ENCODE assay signal across 9 cellular contexts in the genomic region with DNA sequence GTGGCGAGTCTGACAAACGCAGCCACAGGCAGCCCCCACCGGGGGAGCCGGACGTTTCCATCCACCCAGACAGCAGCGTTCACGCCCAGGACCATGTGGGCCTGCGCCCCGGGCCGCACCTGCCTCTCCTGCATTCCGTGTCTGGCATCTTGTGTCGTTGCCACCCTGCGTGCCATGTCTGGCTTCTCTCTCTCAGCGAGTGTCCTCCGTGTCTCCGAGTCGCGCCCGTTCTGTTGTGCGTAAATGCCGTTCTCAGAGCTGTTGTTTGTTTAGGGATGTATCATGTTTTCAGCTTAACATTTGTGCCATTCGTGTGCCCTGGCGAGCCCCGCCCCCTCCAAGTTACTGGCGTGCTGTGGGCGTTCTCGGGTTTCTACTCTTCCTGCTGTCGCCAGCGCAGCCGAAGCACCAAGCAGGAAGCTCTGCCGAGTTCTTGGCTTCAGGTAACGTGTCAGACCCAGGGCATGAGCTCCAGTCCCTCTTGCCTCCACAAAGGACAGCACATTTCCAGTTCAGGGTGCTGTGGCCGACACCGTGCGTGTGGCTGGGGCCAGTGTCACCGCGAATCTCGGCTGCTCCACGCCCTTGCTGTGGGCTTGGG. TPM values are rescaled to one million over a fixed set of nuclear protein-coding genes. Genes with fewer than 3 reads are reported as not detected.
DNase-seq lines count a peak whose midpoint lies in the region; ATAC-seq and TF ChIP-seq lines count a peak whose summit lies in the region.
"Had no signal": no experiment of that assay in that cellular context is flagged by ENCODE, and none has a peak within 500 bp of the region (broad histone marks: within the 10 kb centered on the region; RNA-seq: fewer than 3 reads in every experiment).

No MANE protein-coding gene starts in this region.

- DNase-seq in DMS79 treated with DMSO at 0.1 percent for 48 hours (lab: John Stamatoyannopoulos, UW) (peak; percentile 49), NCI-H2107 (lab: John Stamatoyannopoulos, UW) (peak; percentile 69), posterior vena cava (ENCODE audit: low spot score) (peak; percentile 67), osteocyte (ENCODE audit: extremely low spot score, unreplicated experiment) (no peak), SKM-1 (lab: John Stamatoyannopoulos, UW; ENCODE audit: unreplicated experiment) (no peak)
- peak; percentile 35 for DNase-seq in activated T-cell treated with anti-CD3 and anti-CD28 coated beads, Interleukin-2, amount 50 U/mL, for 4 hours
- DNase-seq: NCI-H1694 had no signal

- peaks cover 33% of the 10 kb centered on the region for H3K4me1 Mint-ChIP-seq in activated T-cell treated with anti-CD3 and anti-CD28 coated beads, Interleukin-2, amount 50 U/mL, for 4 hours (ENCODE audit: low read depth)
- H3K4me1 Mint-ChIP-seq in osteocyte (ENCODE audit: unreplicated experiment) = no peaks in the 10 kb centered on the region

- no peak overlapping the region for H3K27ac Mint-ChIP-seq in osteocyte (ENCODE audit: unreplicated experiment)

- intact Hi-C loops in posterior vena cava (cut with DNase I) = loop anchor here in 1 of 2 donors (1.0 kb wide), 1 partner anchor 37 kb away; no protein-coding TSS in a partner anchor

- peaks cover 2% of the 10 kb centered on the region for H3K27me3 Mint-ChIP-seq in activated T-cell treated with anti-CD3 and anti-CD28 coated beads, Interleukin-2, amount 50 U/mL, for 4 hours (ENCODE audit: low read depth)
- peaks cover 43% of the 10 kb centered on the region for H3K27me3 Mint-ChIP-seq in osteocyte (ENCODE audit: unreplicated experiment)

- TF ChIP-seq CTCF in osteocyte (IDR thresholded peaks at IDR 0.05) = no peak

- no peaks in the 10 kb centered on the region for H3K9me3 Mint-ChIP-seq in activated T-cell treated with anti-CD3 and anti-CD28 coated beads, Interleukin-2, amount 50 U/mL, for 4 hours
- no peaks in the 10 kb centered on the region for H3K9me3 Mint-ChIP-seq in osteocyte (ENCODE audit: unreplicated experiment)

- H3K4me3 Mint-ChIP-seq in activated T-cell treated with anti-CD3 and anti-CD28 coated beads, Interleukin-2, amount 50 U/mL, for 4 hours = peak overlapping the region; percentile 74
- H3K4me3 Mint-ChIP-seq in osteocyte (ENCODE audit: unreplicated experiment) = no peak overlapping the region

- peak; percentile 45 to 68 for ATAC-seq in activated T-cell treated with anti-CD3 and anti-CD28 coated beads, Interleukin-2, amount 50 U/mL, for 4 hours
- ATAC-seq in GM21717 (IDR thresholded peaks at IDR 0.05; ENCODE audit: unreplicated experiment) = no peak
- no peak for ATAC-seq in GM21360 (IDR thresholded peaks at IDR 0.05; ENCODE audit: unreplicated experiment)

- H3K36me3 Mint-ChIP-seq in activated T-cell treated with anti-CD3 and anti-CD28 coated beads, Interleukin-2, amount 50 U/mL, for 4 hours (ENCODE audit: insufficient read depth) = no peaks in the 10 kb centered on the region
- no peaks in the 10 kb centered on the region for H3K36me3 Mint-ChIP-seq in osteocyte (ENCODE audit: unreplicated experiment)

RNA-seq across cellular contexts. Expression of gene NOC4L, which starts 34.6 kb away (rescaled TPM):
- total RNA-seq in activated T-cell treated with anti-CD3 and anti-CD28 coated beads, Interleukin-2, amount 50 U/mL, for 4 hours = 10 to 100 TPM; 85.3 to 92.5 (median 89.0) TPM
- total RNA-seq in posterior vena cava (10 to 100 TPM; 11.2 to 13.6 TPM), osteocyte (21.4 and 22.0 TPM in 2 replicates)

RNA-seq across cellular contexts. Expression of gene DDX51, which starts 34.8 kb away (rescaled TPM):
- total RNA-seq in activated T-cell treated with anti-CD3 and anti-CD28 coated beads, Interleukin-2, amount 50 U/mL, for 4 hours = 10 to 100 TPM; 71.4 to 83.5 (median 72.8) TPM
- total RNA-seq in posterior vena cava (10 to 100 TPM in 1 of 2 donors, 1 to 10 TPM in 1; 9.7 to 10.2 TPM), osteocyte (17.7 and 19.3 TPM in 2 replicates)

Comparison
In these comparisons a context has a peak if more than half of its experiments do, and no peak if none do; other contexts are left out.
1. DNase-seq: peak in DMS79 treated with DMSO at 0.1 percent for 48 hours (single experiment), NCI-H2107 (single experiment), activated T-cell treated with anti-CD3 and anti-CD28 coated beads, Interleukin-2, amount 50 U/mL, for 4 hours (single experiment) and posterior vena cava (single experiment); none in osteocyte (single experiment) and SKM-1 (single experiment).
2. ATAC-seq: peak in activated T-cell treated with anti-CD3 and anti-CD28 coated beads, Interleukin-2, amount 50 U/mL, for 4 hours (2 of 2); none in GM21717 (single experiment) and GM21360 (single experiment).